In the genomic region with DNA sequence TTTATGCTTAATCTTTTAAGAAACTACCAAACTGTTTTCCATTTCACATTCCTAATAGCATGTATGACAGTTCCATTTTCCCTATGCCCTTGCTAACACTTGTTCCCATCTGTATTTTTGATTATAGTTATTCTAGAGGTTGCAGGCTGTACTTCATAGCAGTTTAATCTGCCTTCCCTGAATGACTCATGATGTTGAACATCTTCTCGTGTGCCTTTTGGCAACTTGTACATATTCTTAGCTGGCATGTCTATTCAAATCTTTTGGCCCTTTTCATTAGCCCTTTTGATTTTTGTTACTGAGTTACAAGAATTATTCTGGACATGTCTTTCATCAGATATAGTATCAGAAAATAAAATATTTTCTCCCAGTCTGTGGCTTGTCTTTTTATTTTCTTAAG, we compare ENCODE assay signal across 20 cellular contexts.
DNase-seq lines count a peak whose midpoint lies in the region; ATAC-seq, FAIRE-seq and TF ChIP-seq lines count a peak whose summit lies in the region.
"Had no signal": no experiment of that assay in that cellular context is flagged by ENCODE, and none has a peak within 500 bp of the region (broad histone marks: within the 10 kb centered on the region; RNA-seq: fewer than 3 reads in every experiment).

No MANE protein-coding gene starts in this region.

- peaks cover 2% of the 10 kb centered on the region for H3K9me3 Mint-ChIP-seq in neural progenitor cell
- H3K9me3 Mint-ChIP-seq: CD4-positive, alpha-beta memory T cell had no signal

- H3F3A ChIP-seq in neural progenitor cell (ENCODE audit: low read depth): no peaks in the 10 kb centered on the region

- H3K4me3 ChIP-seq in bronchial epithelial cell (ENCODE audit: low read depth, low read length) (no peak overlapping the region), fibroblast of the aortic adventitia (ENCODE audit: low read depth, low read length) (no peak overlapping the region), neural progenitor cell (no peak overlapping the region), lower lobe of right lung (no peak overlapping the region)
- H3K4me3 ChIP-seq: BLaER1, GM12878 had no signal

- TF ChIP-seq POLR2A in H54 (IDR thresholded peaks at IDR 0.05; ENCODE audit: low read depth, low read length): no peak

- H4K20me1 ChIP-seq in neural progenitor cell (ENCODE audit: low read depth): no peaks in the 10 kb centered on the region
- H4K20me1 ChIP-seq: BLaER1 had no signal

- no peak for TF ChIP-seq CTCF in bronchial epithelial cell (IDR thresholded peaks at IDR 0.05; ENCODE audit: insufficient read depth, low read length, severe bottlenecking)
- TF ChIP-seq CTCF in fibroblast of the aortic adventitia (IDR thresholded peaks at IDR 0.05; ENCODE audit: insufficient read depth, low read length): no peak
- TF ChIP-seq CTCF in neural progenitor cell (IDR thresholded peaks at IDR 0.05): no peak
- TF ChIP-seq CTCF in lower lobe of right lung (IDR thresholded peaks at IDR 0.05): no peak

- no peak for DNase-seq in H54 (ENCODE audit: insufficient read length, low spot score)
- peak; percentile 39 for DNase-seq in bronchial epithelial cell (ENCODE audit: low read depth)
- DNase-seq in fibroblast of the aortic adventitia (ENCODE audit: low read depth): peak; percentile 69
- DNase-seq in renal cortical epithelial cell (ENCODE audit: low read depth): peak; percentile 46
- no peak for DNase-seq in neural progenitor cell (ENCODE audit: low spot score)
- no peak for DNase-seq in lower lobe of right lung
- DNase-seq in caudate nucleus (lab: John Stamatoyannopoulos, UW): no peak
- DNase-seq: CD4-positive, alpha-beta memory T cell; DMS153; GF-D8; GOT3; KBM-7; NCI-H1105 treated with DMSO at 0.1 percent for 48 hours; NCI-H1694; NCI-H510A treated with DMSO at 0.1 percent for 48 hours; NCI-H774; SHP77 treated with DMSO at 0.1 percent for 48 hours had no signal

- H3K9ac ChIP-seq in neural progenitor cell: no peak overlapping the region
- H3K9ac ChIP-seq: BLaER1 had no signal

- H3K4me1 ChIP-seq in neural progenitor cell: no peaks in the 10 kb centered on the region
- no peaks in the 10 kb centered on the region for H3K4me1 ChIP-seq in lower lobe of right lung
- H3K4me1 ChIP-seq: BLaER1 had no signal

- H3K9me3 ChIP-seq in neural progenitor cell (ENCODE audit: low read depth) (no peaks in the 10 kb centered on the region), lower lobe of right lung (no peaks in the 10 kb centered on the region)
- H3K9me3 ChIP-seq: BLaER1 had no signal

- H3K4me3 Mint-ChIP-seq in neural progenitor cell: no peak overlapping the region
- H3K4me3 Mint-ChIP-seq: CD4-positive, alpha-beta memory T cell had no signal

- no peaks in the 10 kb centered on the region for H3K27me3 Mint-ChIP-seq in neural progenitor cell (ENCODE audit: insufficient read depth, low read depth)

- no peaks in the 10 kb centered on the region for H3K36me3 Mint-ChIP-seq in neural progenitor cell
- H3K36me3 Mint-ChIP-seq: CD4-positive, alpha-beta memory T cell had no signal

- H3K79me2 ChIP-seq in neural progenitor cell (ENCODE audit: low read depth): no peaks in the 10 kb centered on the region

- no peaks in the 10 kb centered on the region for H3K27me3 ChIP-seq in bronchial epithelial cell (ENCODE audit: control insufficient read depth, insufficient read depth, low read length)
- no peaks in the 10 kb centered on the region for H3K27me3 ChIP-seq in neural progenitor cell
- no peaks in the 10 kb centered on the region for H3K27me3 ChIP-seq in lower lobe of right lung (ENCODE audit: low read depth)
- H3K27me3 ChIP-seq: BLaER1 had no signal

- intact Hi-C loops in lower lobe of right lung (cut with DNase I): no loop called here

- no peak overlapping the region for H2AFZ ChIP-seq in neural progenitor cell (replicated peaks)

- peak; percentile 84 for FAIRE-seq in H54 (lab: Jason Lieb, UNC)
- peak; percentile 18 for FAIRE-seq in bronchial epithelial cell (lab: Jason Lieb, UNC)
- FAIRE-seq: A204.1, GM12878 had no signal

- no peak for ATAC-seq in lower lobe of right lung
- ATAC-seq: GM12878 had no signal

- H3K27ac ChIP-seq in neural progenitor cell: no peak overlapping the region
- H3K27ac ChIP-seq in lower lobe of right lung: no peak overlapping the region
- no peak overlapping the region for H3K27ac ChIP-seq in caudate nucleus (ENCODE audit: low read depth, low read length)
- H3K27ac ChIP-seq: BLaER1 had no signal

- H3K4me1 Mint-ChIP-seq in neural progenitor cell: peaks cover 3% of the 10 kb centered on the region
- H3K4me1 Mint-ChIP-seq: CD4-positive, alpha-beta memory T cell had no signal

- no peak overlapping the region for H3K4me2 ChIP-seq in neural progenitor cell
- H3K4me2 ChIP-seq: BLaER1 had no signal

- H3K27ac Mint-ChIP-seq in neural progenitor cell: no peak overlapping the region
- H3K27ac Mint-ChIP-seq: CD4-positive, alpha-beta memory T cell had no signal

- no peaks in the 10 kb centered on the region for H3K36me3 ChIP-seq in bronchial epithelial cell (ENCODE audit: control insufficient read depth, insufficient read depth, low read length)
- H3K36me3 ChIP-seq in neural progenitor cell: no peaks in the 10 kb centered on the region
- no peaks in the 10 kb centered on the region for H3K36me3 ChIP-seq in lower lobe of right lung
- H3K36me3 ChIP-seq: BLaER1 had no signal

Comparison
In these comparisons a context has a peak if more than half of its experiments do, and no peak if none do; other contexts are left out.
1. DNase-seq: peak in bronchial epithelial cell (single experiment), fibroblast of the aortic adventitia (single experiment) and renal cortical epithelial cell (single experiment); none in H54 (single experiment), neural progenitor cell (single experiment), lower lobe of right lung (single experiment) and caudate nucleus (0 of 61).